In the genomic region with DNA sequence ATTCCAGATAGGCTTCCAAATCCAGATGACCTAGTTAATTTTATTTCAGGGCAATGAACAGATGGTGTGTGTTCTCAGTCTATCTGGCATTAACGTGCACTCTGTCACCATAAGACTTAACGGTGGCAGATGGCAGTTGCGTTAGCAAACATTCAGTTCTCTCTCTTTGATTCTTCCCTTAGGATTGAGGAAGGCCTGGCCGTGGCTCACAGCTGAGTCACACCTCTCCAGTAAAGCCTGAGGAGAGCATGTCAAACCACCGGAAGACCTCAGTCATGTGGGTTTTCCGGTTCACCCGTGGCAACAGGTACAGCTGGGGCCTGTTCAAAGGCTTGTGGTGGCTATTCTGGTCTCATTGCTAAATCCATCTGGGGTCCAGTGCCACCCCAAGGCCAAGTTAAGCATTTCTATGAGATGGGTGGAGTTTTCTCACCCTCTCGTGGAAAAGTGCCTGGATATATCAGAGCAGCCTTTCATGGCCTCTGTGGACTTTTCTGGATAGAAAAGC, we compare ENCODE assay signal across 8 cellular contexts.
DNase-seq lines count a peak whose midpoint lies in the region; ATAC-seq and TF ChIP-seq lines count a peak whose summit lies in the region.

No MANE protein-coding gene starts in this region.

- peak; percentile 45 for TF ChIP-seq CTCF in choroid plexus epithelial cell (conservative IDR thresholded peaks at IDR 0.05; ENCODE audit: low read depth, low read length)

- peak; percentile 16 for DNase-seq in activated T-cell treated with anti-CD3 and anti-CD28 coated beads for 24 hours (ENCODE audit: low read depth)
- DNase-seq in activated T-cell treated with anti-CD3 and anti-CD28 coated beads for 4 hours = no peak
- DNase-seq in HCEC 1CT = peak; percentile 99
- peak; percentile 97 for DNase-seq in M059J (ENCODE audit: low read depth)
- DNase-seq in T1000 (lab: John Stamatoyannopoulos, UW) = peak; percentile 72
- DNase-seq in choroid plexus epithelial cell (ENCODE audit: low read depth) = peak; percentile 89
- peak; percentile 28 for DNase-seq in medulla oblongata (ENCODE audit: extremely low spot score)
- DNase-seq in stimulated activated naive CD8-positive, alpha-beta T cell treated with anti-CD3 and anti-CD28 coated beads, Interleukin-15, amount 100 ng/mL, for 72 hours = peak; percentile 25 to 59

- peaks cover 8% of the 10 kb centered on the region for H3K27me3 Mint-ChIP-seq in stimulated activated naive CD8-positive, alpha-beta T cell treated with anti-CD3 and anti-CD28 coated beads, Interleukin-15, amount 100 ng/mL, for 72 hours

- H3K4me3 Mint-ChIP-seq in stimulated activated naive CD8-positive, alpha-beta T cell treated with anti-CD3 and anti-CD28 coated beads, Interleukin-15, amount 100 ng/mL, for 72 hours = no peak overlapping the region

- no peak overlapping the region for H3K4me3 ChIP-seq in choroid plexus epithelial cell (ENCODE audit: low read depth, low read length)

- peak overlapping the region in 1 of 2 donors; percentile 74 for H3K27ac Mint-ChIP-seq in stimulated activated naive CD8-positive, alpha-beta T cell treated with anti-CD3 and anti-CD28 coated beads, Interleukin-15, amount 100 ng/mL, for 72 hours

- H3K4me1 Mint-ChIP-seq in stimulated activated naive CD8-positive, alpha-beta T cell treated with anti-CD3 and anti-CD28 coated beads, Interleukin-15, amount 100 ng/mL, for 72 hours = peaks cover 10% of the 10 kb centered on the region

- H3K9me3 Mint-ChIP-seq in stimulated activated naive CD8-positive, alpha-beta T cell treated with anti-CD3 and anti-CD28 coated beads, Interleukin-15, amount 100 ng/mL, for 72 hours = no peaks in the 10 kb centered on the region

- peak; percentile 97 for ATAC-seq in stimulated activated naive CD8-positive, alpha-beta T cell treated with anti-CD3 and anti-CD28 coated beads, Interleukin-15, amount 100 ng/mL, for 72 hours
